Comparison of ENCODE assay signal across 30 cellular contexts in genomic region chr9:99096409-99096808, GRCh38.
"Had no signal": no experiment of that assay in that cellular context is flagged by ENCODE, and none has a peak within 500 bp of the region (broad histone marks: within the 10 kb centered on the region; RNA-seq: fewer than 3 reads in every experiment).

No MANE protein-coding gene starts in this region.

- H3K9me3 ChIP-seq: body of pancreas, esophagus muscularis mucosa, pancreas, psoas muscle, sigmoid colon, thyroid gland, upper lobe of left lung, vagina had no signal

- H3K36me3 ChIP-seq: esophagus muscularis mucosa, heart left ventricle, pancreas, sigmoid colon, thyroid gland, upper lobe of left lung, vagina had no signal

- H3K4me1 ChIP-seq: body of pancreas, esophagus muscularis mucosa, foreskin keratinocyte, pancreas, psoas muscle, sigmoid colon, thyroid gland, upper lobe of left lung, vagina had no signal

- DNase-seq: activated CD4-positive, alpha-beta T cell treated with anti-CD3 and anti-CD28 coated beads for 48 hours; activated CD4-positive, alpha-beta T cell treated with anti-CD3 and anti-CD28 coated beads, Interleukin-2, amount 50 U/mL, for 48 hours; activated T-cell treated with anti-CD3 and anti-CD28 coated beads, Interleukin-2, amount 50 U/mL, for 4 hours; anterior cingulate cortex; body of pancreas; effector memory CD8-positive, alpha-beta T cell; foreskin keratinocyte; heart left ventricle; hypothalamus; immature natural killer cell; kidney; left colon; mammary epithelial cell; naive thymus-derived CD8-positive, alpha-beta T cell; pancreas; psoas muscle; sigmoid colon; small intestine; stimulated activated CD4-positive, alpha-beta T cell treated with anti-CD3 and anti-CD28 coated beads, Interleukin-4, amount 100 ng/mL, for 24 hours; stimulated activated naive CD8-positive, alpha-beta T cell treated with anti-CD3 and anti-CD28 coated beads, Interleukin-15, amount 100 ng/mL, for 72 hours; T-helper 1 cell; thyroid gland; upper lobe of left lung had no signal

- H3K27me3 ChIP-seq: body of pancreas, esophagus muscularis mucosa, foreskin keratinocyte, heart left ventricle, pancreas, sigmoid colon, thyroid gland, upper lobe of left lung, vagina had no signal

- FAIRE-seq: colon, kidney, pancreas, small intestine, TTC549 had no signal

- H3K27ac ChIP-seq: body of pancreas, esophagus muscularis mucosa, foreskin keratinocyte, heart left ventricle, pancreas, psoas muscle, sigmoid colon, thyroid gland, upper lobe of left lung, vagina, VCaP had no signal

- ATAC-seq: activated CD4-positive, CD25-positive, alpha-beta regulatory T cell treated with anti-CD3 and anti-CD28 coated beads, Interleukin-2, amount 50 U/mL, for 24 hours; activated T-cell treated with anti-CD3 and anti-CD28 coated beads, Interleukin-2, amount 50 U/mL, for 4 hours; body of pancreas; effector memory CD8-positive, alpha-beta T cell; foreskin keratinocyte; heart left ventricle; left colon; naive thymus-derived CD8-positive, alpha-beta T cell; pancreas; psoas muscle; stimulated activated memory B cell treated with anti-CD40 and anti-IgM and Interleukin-4, amounts not matched to agents 10 μg/mL and 1 μg/mL and 100 μg/mL, for 72 hours; stimulated activated naive CD8-positive, alpha-beta T cell treated with anti-CD3 and anti-CD28 coated beads, Interleukin-15, amount 100 ng/mL, for 72 hours had no signal

- H3K4me3 ChIP-seq: body of pancreas, esophagus muscularis mucosa, heart left ventricle, pancreas, psoas muscle, sigmoid colon, thyroid gland, upper lobe of left lung, vagina had no signal
